In genomic region chr1:230772457-230773395, GRCh38 we compare ENCODE assay signal across 8 cellular contexts. TPM values are rescaled to one million over a fixed set of nuclear protein-coding genes. Genes with fewer than 3 reads are reported as not detected.
DNase-seq lines count a peak whose midpoint lies in the region; ATAC-seq, FAIRE-seq and TF ChIP-seq lines count a peak whose summit lies in the region.

No MANE protein-coding gene starts in this region.

- no peaks in the 10 kb centered on the region for H3K36me3 ChIP-seq in hepatocyte (replicated peaks; ENCODE audit: insufficient read depth, low read depth)
- H3K36me3 ChIP-seq in small intestine (ENCODE audit: control insufficient read depth in 2 of 2, insufficient read depth in 2 of 2, low read length in 2 of 2): no peaks in the 10 kb centered on the region

- no peaks in the 10 kb centered on the region for H4K20me1 ChIP-seq in hepatocyte (ENCODE audit: insufficient read depth, poor library complexity, severe bottlenecking)

- ATAC-seq in GM18907 (IDR thresholded peaks at IDR 0.05; ENCODE audit: unreplicated experiment): no peak

- 69% methylated on average over 14 of the region's 14 CpGs for WGBS in hepatocyte (ENCODE audit: low lambda C conversion rate, missing lambda C conversion rate)
- WGBS in small intestine, 3 donors: 55 to 57% (median 56%) methylated on average over 14 of the region's 14 CpGs

- H3K27ac ChIP-seq in hepatocyte (peak overlapping the region; percentile 60), small intestine (ENCODE audit: low read depth in 1 of 2, low read length in 1 of 2) (no peak overlapping the region)

- H3K9me2 ChIP-seq in hepatocyte (replicated peaks; ENCODE audit: insufficient read depth): no peaks in the 10 kb centered on the region

- H2AFZ ChIP-seq in hepatocyte: peak overlapping the region; percentile 47

- no peaks in the 10 kb centered on the region for H3K27me3 ChIP-seq in hepatocyte
- H3K27me3 ChIP-seq in small intestine (ENCODE audit: control insufficient read depth in 2 of 2, insufficient read depth in 2 of 2, low read length in 2 of 2): no peaks in the 10 kb centered on the region

- DNase-seq in AG09309 (ENCODE audit: low read depth) (peak; percentile 46), LNCaP clone FGC (ENCODE audit: low read depth) (peak; percentile 56), amygdala (lab: John Stamatoyannopoulos, UW) (peak in 53 of 56 donors; percentile 13 to 88 (median 64)), hepatocyte (ENCODE audit: low spot score) (peak; percentile 73), small intestine (peak; percentile 53), NCI-H1048 (lab: John Stamatoyannopoulos, UW) (no peak)
- DNase-seq in stimulated activated CD4-positive, alpha-beta T cell treated with anti-CD3 and anti-CD28 coated beads, Interleukin-12 subunit alpha, Interleukin-12 subunit beta, amount 100 ng/mL, for 4 hours: no peak

- H3K4me3 ChIP-seq in AG09309 (ENCODE audit: control insufficient read depth, low read depth, low read length) (no peak overlapping the region), LNCaP clone FGC (ENCODE audit: low read depth, low read length) (no peak overlapping the region), hepatocyte (no peak overlapping the region), small intestine (ENCODE audit: low read depth in 1 of 2, low read length in 2 of 2) (no peak overlapping the region)

- H3K79me2 ChIP-seq in hepatocyte: no peaks in the 10 kb centered on the region

- H3K4me2 ChIP-seq in hepatocyte: no peak overlapping the region

- H3K4me1 ChIP-seq in hepatocyte (ENCODE audit: insufficient read depth): peaks cover 5% of the 10 kb centered on the region
- no peaks in the 10 kb centered on the region for H3K4me1 ChIP-seq in small intestine (ENCODE audit: control insufficient read depth in 2 of 2, insufficient read depth in 1 of 2, low read depth in 1 of 2, low read length in 1 of 2)

- FAIRE-seq in small intestine (lab: Jason Lieb, UNC): no peak

- H3K9me3 ChIP-seq in hepatocyte (ENCODE audit: low read depth): no peaks in the 10 kb centered on the region
- H3K9me3 ChIP-seq in small intestine (ENCODE audit: control insufficient read depth, low read depth): no peaks in the 10 kb centered on the region

- peak; percentile 82 for TF ChIP-seq CTCF in AG09309 (IDR thresholded peaks at IDR 0.05; ENCODE audit: control insufficient read depth, insufficient read depth, low read depth, low read length, missing control alignments)
- TF ChIP-seq CTCF in LNCaP clone FGC (IDR thresholded peaks at IDR 0.05; ENCODE audit: control insufficient read depth, extremely low read depth, insufficient read depth): peak; percentile 93
- TF ChIP-seq CTCF in hepatocyte (IDR thresholded peaks at IDR 0.05; ENCODE audit: poor library complexity): peak; percentile 68

RNA-seq across cellular contexts. Expression of gene CAPN9, which starts 25.5 kb away (rescaled TPM):
- total RNA-seq in hepatocyte: 3.1 and 3.7 TPM in 2 replicates
- polyA plus RNA-seq in hepatocyte (0.68 and 0.98 TPM in 2 replicates), small intestine (10 to 100 TPM in 1 of 3 donors, 1 to 10 TPM in 2; 2.6 to 31.1 (median 7.3) TPM)

RNA-seq across cellular contexts. Expression of gene AGT, which starts 58.8 kb away (rescaled TPM):
- 476 and 505 TPM in 2 replicates for total RNA-seq in hepatocyte
- polyA plus RNA-seq in hepatocyte (455 and 583 TPM in 2 replicates), small intestine (1 to 10 TPM in 2 of 3 donors, under 1 TPM in 1; 0.81 to 3.8 (median 1.6) TPM)

Comparison
In these comparisons a context has a peak if more than half of its experiments do, and no peak if none do; other contexts are left out.
1. DNase-seq: peak in AG09309 (single experiment), LNCaP clone FGC (single experiment), amygdala (53 of 56), hepatocyte (single experiment) and small intestine (single experiment); none in stimulated activated CD4-positive, alpha-beta T cell treated with anti-CD3 and anti-CD28 coated beads, Interleukin-12 subunit alpha, Interleukin-12 subunit beta, amount 100 ng/mL, for 4 hours (single experiment) and NCI-H1048 (single experiment).
2. RNA of gene AGT, which starts 58.8 kb away (polyA plus RNA-seq): 455 to 583 TPM in hepatocyte; 0.81 to 3.8 TPM in small intestine; every median in the first group is over 10 times any median in the second.
3. Peak in every context shown above with its lines, with median percentiles within 50 percentile points of each other: CTCF ChIP-seq.